1 cellular context compared by ENCODE assay signal in the genomic region with DNA sequence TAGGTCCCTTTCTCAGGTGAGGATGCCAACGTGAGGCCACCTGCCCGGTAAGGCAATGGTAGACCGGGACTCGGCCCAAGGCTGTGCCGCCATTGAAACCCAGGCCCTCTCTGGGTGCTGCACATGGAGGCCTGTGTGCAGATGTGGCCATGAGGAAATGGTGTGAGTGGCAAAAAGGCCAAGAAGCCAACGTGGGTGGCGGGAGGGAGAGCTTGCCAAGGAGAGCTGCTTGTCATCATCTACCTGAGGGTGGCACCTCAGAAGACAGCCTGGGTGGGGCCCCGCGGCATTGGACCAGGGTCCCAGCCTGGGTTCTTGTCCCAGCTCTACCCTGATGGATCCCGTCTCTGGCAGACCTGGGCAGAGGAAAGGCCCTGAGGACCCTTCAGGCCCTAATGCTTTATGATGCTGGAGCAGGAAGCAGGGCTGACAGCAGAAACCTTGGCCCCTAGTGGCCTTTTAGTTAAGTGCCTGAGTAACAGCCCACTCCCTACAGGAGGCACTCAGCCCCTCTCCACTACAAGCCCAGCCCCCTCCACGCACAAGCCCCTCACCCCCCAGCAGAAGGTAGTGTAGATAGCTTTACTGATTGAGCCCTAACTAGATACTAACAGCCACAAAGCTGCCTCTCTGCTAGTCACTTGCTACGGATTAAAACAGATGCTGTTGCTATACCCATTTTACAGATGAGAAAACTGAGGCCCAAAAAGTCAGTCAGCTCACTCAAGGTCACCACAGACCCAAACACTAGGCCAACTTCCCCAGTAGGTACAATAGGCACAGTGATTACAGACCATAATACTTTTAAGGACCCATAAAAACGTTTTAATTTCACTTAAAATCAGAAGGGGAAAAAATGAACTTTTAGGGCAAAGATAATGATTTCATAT.
TF ChIP-seq lines count a peak whose summit lies in the region.

No MANE protein-coding gene starts in this region.

TF ChIP-seq in GM12878, 131 proteins besides CTCF, POLR2A, EP300 and RAD21:
- TF ChIP-seq, protein P1, sequence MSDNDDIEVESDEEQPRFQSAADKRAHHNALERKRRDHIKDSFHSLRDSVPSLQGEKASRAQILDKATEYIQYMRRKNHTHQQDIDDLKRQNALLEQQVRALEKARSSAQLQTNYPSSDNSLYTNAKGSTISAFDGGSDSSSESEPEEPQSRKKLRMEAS (IDR thresholded peaks at IDR 0.05; ENCODE audit: low read depth, low read length) = no peak
- TF ChIP-seq SREBF2 (IDR thresholded peaks at IDR 0.05; ENCODE audit: low read length) (no peak), MXI1 (IDR thresholded peaks at IDR 0.05; ENCODE audit: low read depth, low read length) (no peak), SP1 (IDR thresholded peaks at IDR 0.05; ENCODE audit: low read depth, low read length) (no peak), ESRRA (IDR thresholded peaks at IDR 0.05; ENCODE audit: low read length) (no peak), BHLHE40 (IDR thresholded peaks at IDR 0.05; ENCODE audit: borderline replicate concordance in 1 of 2, low read depth in 2 of 2, low read length in 1 of 2) (no peak), MYC (IDR thresholded peaks at IDR 0.05; ENCODE audit: insufficient read depth, insufficient read length, insufficient replicate concordance, low read length, severe bottlenecking) (no peak), SIN3A (IDR thresholded peaks at IDR 0.05; ENCODE audit: low read depth, low read length) (no peak), PAX5 (IDR thresholded peaks at IDR 0.05; ENCODE audit: borderline replicate concordance, low read depth, low read length) (no peak), RELA (IDR thresholded peaks at IDR 0.05; ENCODE audit: borderline replicate concordance, partially characterized antibody) (no peak)
- TF ChIP-seq, protein P2, sequence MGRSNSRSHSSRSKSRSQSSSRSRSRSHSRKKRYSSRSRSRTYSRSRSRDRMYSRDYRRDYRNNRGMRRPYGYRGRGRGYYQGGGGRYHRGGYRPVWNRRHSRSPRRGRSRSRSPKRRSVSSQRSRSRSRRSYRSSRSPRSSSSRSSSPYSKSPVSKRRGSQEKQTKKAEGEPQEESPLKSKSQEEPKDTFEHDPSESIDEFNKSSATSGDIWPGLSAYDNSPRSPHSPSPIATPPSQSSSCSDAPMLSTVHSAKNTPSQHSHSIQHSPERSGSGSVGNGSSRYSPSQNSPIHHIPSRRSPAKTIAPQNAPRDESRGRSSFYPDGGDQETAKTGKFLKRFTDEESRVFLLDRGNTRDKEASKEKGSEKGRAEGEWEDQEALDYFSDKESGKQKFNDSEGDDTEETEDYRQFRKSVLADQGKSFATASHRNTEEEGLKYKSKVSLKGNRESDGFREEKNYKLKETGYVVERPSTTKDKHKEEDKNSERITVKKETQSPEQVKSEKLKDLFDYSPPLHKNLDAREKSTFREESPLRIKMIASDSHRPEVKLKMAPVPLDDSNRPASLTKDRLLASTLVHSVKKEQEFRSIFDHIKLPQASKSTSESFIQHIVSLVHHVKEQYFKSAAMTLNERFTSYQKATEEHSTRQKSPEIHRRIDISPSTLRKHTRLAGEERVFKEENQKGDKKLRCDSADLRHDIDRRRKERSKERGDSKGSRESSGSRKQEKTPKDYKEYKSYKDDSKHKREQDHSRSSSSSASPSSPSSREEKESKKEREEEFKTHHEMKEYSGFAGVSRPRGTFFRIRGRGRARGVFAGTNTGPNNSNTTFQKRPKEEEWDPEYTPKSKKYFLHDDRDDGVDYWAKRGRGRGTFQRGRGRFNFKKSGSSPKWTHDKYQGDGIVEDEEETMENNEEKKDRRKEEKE (IDR thresholded peaks at IDR 0.05) = no peak
- TF ChIP-seq, protein P3, sequence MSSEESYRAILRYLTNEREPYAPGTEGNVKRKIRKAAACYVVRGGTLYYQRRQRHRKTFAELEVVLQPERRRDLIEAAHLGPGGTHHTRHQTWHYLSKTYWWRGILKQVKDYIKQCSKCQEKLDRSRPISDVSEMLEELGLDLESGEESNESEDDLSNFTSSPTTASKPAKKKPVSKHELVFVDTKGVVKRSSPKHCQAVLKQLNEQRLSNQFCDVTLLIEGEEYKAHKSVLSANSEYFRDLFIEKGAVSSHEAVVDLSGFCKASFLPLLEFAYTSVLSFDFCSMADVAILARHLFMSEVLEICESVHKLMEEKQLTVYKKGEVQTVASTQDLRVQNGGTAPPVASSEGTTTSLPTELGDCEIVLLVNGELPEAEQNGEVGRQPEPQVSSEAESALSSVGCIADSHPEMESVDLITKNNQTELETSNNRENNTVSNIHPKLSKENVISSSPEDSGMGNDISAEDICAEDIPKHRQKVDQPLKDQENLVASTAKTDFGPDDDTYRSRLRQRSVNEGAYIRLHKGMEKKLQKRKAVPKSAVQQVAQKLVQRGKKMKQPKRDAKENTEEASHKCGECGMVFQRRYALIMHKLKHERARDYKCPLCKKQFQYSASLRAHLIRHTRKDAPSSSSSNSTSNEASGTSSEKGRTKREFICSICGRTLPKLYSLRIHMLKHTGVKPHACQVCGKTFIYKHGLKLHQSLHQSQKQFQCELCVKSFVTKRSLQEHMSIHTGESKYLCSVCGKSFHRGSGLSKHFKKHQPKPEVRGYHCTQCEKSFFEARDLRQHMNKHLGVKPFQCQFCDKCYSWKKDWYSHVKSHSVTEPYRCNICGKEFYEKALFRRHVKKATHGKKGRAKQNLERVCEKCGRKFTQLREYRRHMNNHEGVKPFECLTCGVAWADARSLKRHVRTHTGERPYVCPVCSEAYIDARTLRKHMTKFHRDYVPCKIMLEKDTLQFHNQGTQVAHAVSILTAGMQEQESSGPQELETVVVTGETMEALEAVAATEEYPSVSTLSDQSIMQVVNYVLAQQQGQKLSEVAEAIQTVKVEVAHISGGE (CRISPR knock-in tag; IDR thresholded peaks at IDR 0.05) = no peak
- TF ChIP-seq, protein P4, sequence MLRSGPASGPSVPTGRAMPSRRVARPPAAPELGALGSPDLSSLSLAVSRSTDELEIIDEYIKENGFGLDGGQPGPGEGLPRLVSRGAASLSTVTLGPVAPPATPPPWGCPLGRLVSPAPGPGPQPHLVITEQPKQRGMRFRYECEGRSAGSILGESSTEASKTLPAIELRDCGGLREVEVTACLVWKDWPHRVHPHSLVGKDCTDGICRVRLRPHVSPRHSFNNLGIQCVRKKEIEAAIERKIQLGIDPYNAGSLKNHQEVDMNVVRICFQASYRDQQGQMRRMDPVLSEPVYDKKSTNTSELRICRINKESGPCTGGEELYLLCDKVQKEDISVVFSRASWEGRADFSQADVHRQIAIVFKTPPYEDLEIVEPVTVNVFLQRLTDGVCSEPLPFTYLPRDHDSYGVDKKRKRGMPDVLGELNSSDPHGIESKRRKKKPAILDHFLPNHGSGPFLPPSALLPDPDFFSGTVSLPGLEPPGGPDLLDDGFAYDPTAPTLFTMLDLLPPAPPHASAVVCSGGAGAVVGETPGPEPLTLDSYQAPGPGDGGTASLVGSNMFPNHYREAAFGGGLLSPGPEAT (IDR thresholded peaks at IDR 0.05; ENCODE audit: low read depth) = no peak
- TF ChIP-seq, protein P5, sequence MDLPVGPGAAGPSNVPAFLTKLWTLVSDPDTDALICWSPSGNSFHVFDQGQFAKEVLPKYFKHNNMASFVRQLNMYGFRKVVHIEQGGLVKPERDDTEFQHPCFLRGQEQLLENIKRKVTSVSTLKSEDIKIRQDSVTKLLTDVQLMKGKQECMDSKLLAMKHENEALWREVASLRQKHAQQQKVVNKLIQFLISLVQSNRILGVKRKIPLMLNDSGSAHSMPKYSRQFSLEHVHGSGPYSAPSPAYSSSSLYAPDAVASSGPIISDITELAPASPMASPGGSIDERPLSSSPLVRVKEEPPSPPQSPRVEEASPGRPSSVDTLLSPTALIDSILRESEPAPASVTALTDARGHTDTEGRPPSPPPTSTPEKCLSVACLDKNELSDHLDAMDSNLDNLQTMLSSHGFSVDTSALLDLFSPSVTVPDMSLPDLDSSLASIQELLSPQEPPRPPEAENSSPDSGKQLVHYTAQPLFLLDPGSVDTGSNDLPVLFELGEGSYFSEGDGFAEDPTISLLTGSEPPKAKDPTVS (IDR thresholded peaks at IDR 0.05; ENCODE audit: low read depth, low read length) = no peak
